24 cellular contexts compared by ENCODE assay signal in genomic region chr9:91724609-91725505, GRCh38.
"Had no signal": no experiment of that assay in that cellular context is flagged by ENCODE, and none has a peak within 500 bp of the region (broad histone marks: within the 10 kb centered on the region; RNA-seq: fewer than 3 reads in every experiment).

No MANE protein-coding gene starts in this region.

- FAIRE-seq: HTR-8/SVneo, RCC 7860 had no signal

- H3K36me3 ChIP-seq: MG63, SJSA1 had no signal

- H3K27ac ChIP-seq: HL-60, SJSA1, SK-N-MC had no signal

- DNase-seq: Karpas-422, KG1, MG63, NCI-H1092, NCI-H1105 treated with DMSO at 0.1 percent for 48 hours, NCI-H1417 treated with DMSO at 0.1 percent for 48 hours, NCI-H187, NCI-H2029, NCI-H2081 treated with DMSO at 0.1 percent for 48 hours, NCI-H2171, NCI-H226, NCI-H446, NCI-H510A, NCI-H524 treated with DMSO at 0.1 percent for 48 hours, NCI-H69, NCI-H774, Right ventricle myocardium superior, RPMI8226, SIG-M5 had no signal

- H3K9me3 ChIP-seq: MG63, SJSA1 had no signal

- H3K27me3 ChIP-seq: MG63, SJSA1 had no signal

- H3K4me3 ChIP-seq: MG63, SJSA1, SK-N-MC had no signal
